2 cellular contexts compared by ENCODE assay signal in the genomic region with DNA sequence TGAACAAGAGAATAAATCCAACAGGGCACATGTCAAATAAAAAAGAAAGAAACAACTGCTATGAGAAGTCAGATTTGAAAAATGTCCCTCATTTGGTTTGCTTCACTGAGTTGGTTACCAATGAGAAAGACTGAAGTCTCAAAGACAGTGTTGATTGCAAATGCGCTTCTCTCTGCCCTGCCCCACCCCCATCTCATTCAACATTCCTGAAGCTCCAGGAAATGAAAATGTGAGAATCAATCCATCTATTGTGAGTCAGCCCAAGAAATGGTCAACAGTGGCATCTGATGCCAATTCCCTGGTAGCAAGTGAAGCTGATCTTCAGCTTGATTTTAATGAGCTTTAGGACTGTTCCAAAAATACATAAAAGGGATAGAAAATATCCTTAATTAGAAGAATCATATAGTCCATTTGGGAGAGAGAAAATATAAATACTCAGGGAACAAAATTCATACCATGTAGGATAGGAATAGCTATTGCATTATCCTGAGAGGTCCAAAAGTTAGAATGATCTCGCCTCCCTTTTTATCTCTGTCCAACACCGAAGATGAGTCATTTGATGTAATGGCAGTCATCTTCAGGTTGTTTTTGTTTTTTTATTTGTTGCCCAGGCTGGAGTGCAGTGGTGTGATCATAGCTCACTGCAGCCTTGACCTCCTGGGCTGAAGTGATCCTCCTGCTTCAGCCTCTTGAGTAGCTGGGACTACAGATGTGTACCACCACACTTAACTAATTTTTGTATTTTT.
TF ChIP-seq lines count a peak whose summit lies in the region.

No MANE protein-coding gene starts in this region.

TF ChIP-seq in HCT116, 20 proteins besides CTCF, POLR2A, EP300 and RAD21 (continued from another document):
- TF ChIP-seq, protein P1, sequence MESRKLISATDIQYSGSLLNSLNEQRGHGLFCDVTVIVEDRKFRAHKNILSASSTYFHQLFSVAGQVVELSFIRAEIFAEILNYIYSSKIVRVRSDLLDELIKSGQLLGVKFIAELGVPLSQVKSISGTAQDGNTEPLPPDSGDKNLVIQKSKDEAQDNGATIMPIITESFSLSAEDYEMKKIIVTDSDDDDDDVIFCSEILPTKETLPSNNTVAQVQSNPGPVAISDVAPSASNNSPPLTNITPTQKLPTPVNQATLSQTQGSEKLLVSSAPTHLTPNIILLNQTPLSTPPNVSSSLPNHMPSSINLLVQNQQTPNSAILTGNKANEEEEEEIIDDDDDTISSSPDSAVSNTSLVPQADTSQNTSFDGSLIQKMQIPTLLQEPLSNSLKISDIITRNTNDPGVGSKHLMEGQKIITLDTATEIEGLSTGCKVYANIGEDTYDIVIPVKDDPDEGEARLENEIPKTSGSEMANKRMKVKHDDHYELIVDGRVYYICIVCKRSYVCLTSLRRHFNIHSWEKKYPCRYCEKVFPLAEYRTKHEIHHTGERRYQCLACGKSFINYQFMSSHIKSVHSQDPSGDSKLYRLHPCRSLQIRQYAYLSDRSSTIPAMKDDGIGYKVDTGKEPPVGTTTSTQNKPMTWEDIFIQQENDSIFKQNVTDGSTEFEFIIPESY (IDR thresholded peaks at IDR 0.05; ENCODE audit: extremely low read depth, insufficient replicate concordance, low read length), result no peak
- TF ChIP-seq SP1 (IDR thresholded peaks at IDR 0.05; ENCODE audit: low read depth) (no peak), TCF7L2 (IDR thresholded peaks at IDR 0.05; ENCODE audit: borderline replicate concordance, extremely low read depth, insufficient read depth, insufficient read length) (no peak), ZFX (IDR thresholded peaks at IDR 0.05) (no peak), SIN3A (IDR thresholded peaks at IDR 0.05; ENCODE audit: low read depth) (no peak), YY1 (IDR thresholded peaks at IDR 0.05; ENCODE audit: extremely low read depth, insufficient replicate concordance, low read depth, low read length) (no peak), CEBPB (IDR thresholded peaks at IDR 0.05; ENCODE audit: low read depth) (no peak), SRF (IDR thresholded peaks at IDR 0.05; ENCODE audit: low read depth) (no peak), JUND (IDR thresholded peaks at IDR 0.05) (no peak)

TF ChIP-seq in WTC11, 78 proteins besides CTCF, POLR2A, EP300 and RAD21 (continued from another document):
- TF ChIP-seq NFE2L1 (CRISPR knock-in tag; IDR thresholded peaks at IDR 0.05), result no peak
- TF ChIP-seq, protein P2, sequence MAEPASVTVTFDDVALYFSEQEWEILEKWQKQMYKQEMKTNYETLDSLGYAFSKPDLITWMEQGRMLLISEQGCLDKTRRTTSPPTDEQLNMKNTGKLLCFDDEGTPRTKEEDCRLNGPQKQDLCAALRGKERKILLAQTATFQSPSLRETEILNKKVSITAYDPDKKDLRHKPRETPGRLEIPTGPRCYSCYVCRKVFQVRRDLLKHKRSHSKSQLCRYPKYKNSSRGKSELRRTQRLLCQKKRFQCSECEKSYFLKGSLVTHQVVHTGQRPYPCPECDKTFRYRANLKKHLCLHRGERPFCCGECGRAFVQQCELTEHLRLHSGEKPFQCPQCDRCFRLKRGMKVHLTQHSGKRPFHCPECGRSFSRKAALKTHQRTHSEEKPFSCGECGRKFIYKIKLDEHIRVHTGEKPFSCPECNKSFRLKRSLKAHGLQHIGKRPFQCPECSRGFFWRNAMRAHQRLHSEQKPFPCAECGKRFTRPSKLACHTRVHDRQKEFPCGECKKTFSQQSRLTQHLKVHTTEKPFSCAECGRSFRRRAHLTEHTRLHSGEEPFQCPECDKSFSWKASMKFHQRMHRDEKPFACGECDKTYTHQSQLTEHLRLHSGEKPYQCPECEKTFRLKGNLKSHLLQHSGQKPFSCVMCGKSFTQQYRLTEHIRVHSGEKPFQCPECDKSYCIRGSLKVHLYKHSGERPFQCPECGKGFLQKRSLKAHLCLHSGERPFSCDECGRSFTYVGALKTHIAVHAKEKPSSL (CRISPR knock-in tag; conservative IDR thresholded peaks at IDR 0.05), result no peak
